8 cellular contexts compared by ENCODE assay signal in the genomic region with DNA sequence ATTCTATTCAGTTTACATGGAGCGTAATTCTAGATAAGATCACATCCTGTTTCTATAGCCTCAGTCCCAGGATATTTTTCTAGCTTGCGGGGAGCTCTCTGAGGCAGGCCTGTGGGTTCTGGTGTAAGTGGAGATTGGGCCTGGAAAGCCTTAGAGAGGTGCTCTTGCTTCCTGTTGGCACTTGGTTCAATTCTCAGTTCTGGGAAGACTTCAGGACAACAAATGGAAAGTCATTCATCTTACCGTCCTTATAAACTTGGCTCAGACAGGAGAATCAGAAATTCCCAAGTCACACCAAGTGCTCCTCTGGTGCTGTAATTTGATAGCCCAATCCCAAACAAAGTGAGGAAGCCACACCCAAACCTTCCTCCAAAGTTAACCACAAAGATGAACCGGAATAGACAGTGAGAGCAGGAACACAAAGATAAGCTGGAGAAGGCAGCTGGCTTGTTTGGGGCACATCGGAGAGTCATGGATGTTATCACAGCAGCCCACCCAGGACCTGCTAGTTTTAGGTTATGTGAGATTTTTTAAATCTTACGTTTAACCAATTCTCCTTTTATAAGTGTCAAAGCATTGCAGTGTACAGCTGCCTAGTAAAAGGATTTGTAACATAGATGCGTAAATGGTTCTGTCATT.
DNase-seq lines count a peak whose midpoint lies in the region; ATAC-seq and TF ChIP-seq lines count a peak whose summit lies in the region.

No MANE protein-coding gene starts in this region.

- BruUV-seq in mammary epithelial cell (replicated peaks; lab: Mats Ljungman, UMichigan): no TSS peak

- no peak for ATAC-seq in HG03378 (IDR thresholded peaks at IDR 0.05; ENCODE audit: unreplicated experiment)

- H3K27me3 ChIP-seq in mammary epithelial cell (ENCODE audit: insufficient read depth, low read length) (no peaks in the 10 kb centered on the region), mesendoderm (ENCODE audit: insufficient read depth, low read length, poor library complexity) (no peaks in the 10 kb centered on the region)

- H3K4me3 ChIP-seq in mammary epithelial cell (replicated peaks in 1 of 3; ENCODE audit: insufficient read depth in 1 of 3, low read depth in 2 of 3, low read length in 3 of 3) (no peak overlapping the region), mesendoderm (ENCODE audit: low read length) (no peak overlapping the region)

- H3K9ac ChIP-seq in mammary epithelial cell (ENCODE audit: insufficient read depth, low read length) (no peak overlapping the region), mesendoderm (ENCODE audit: low read length) (no peak overlapping the region)

- peak overlapping the region; percentile 64 for H2AFZ ChIP-seq in mammary epithelial cell (ENCODE audit: low read depth, low read length)

- dilution Hi-C loops in mammary epithelial cell (cut with HindIII; ENCODE audit: low sequenced_read_pairs): no loop called here

- H3K4ac ChIP-seq in mesendoderm (ENCODE audit: low read depth, low read length): no peak overlapping the region

- DNase-seq in NCI-H2107 treated with DMSO at 0.1 percent for 48 hours (lab: John Stamatoyannopoulos, UW; ENCODE audit: unreplicated experiment) (peak; percentile 53), mammary epithelial cell (no peak), mesendoderm (peak; percentile 78), HUDEP-2 (lab: John Stamatoyannopoulos, UW; ENCODE audit: unreplicated experiment in 76 of 76) (no peak), erythroblast (lab: John Stamatoyannopoulos, UW) (no peak), GF-D8 (lab: John Stamatoyannopoulos, UW) (no peak)

- TF ChIP-seq CTCF in C4-2B (conservative IDR thresholded peaks at IDR 0.05) (no peak), mammary epithelial cell (conservative IDR thresholded peaks at IDR 0.05 in 1 of 2, IDR thresholded peaks at IDR 0.05 in 1 of 2; ENCODE audit: extremely low read depth in 1 of 2, insufficient read depth in 1 of 2, low read depth in 1 of 2, low read length in 2 of 2) (no peak)

- H3K36me3 ChIP-seq in mammary epithelial cell (ENCODE audit: insufficient read depth, low read length) (no peaks in the 10 kb centered on the region), mesendoderm (ENCODE audit: control insufficient read depth, insufficient read depth, low read length) (no peaks in the 10 kb centered on the region)

- 59% methylated on average over 6 of the region's 7 CpGs for WGBS in mammary epithelial cell (ENCODE audit: low coverage, missing lambda C conversion rate)
- no CpG with 5 or more reads among the region's 7 CpGs for WGBS in mesendoderm (ENCODE audit: extremely low coverage, insufficient coverage, low lambda C conversion rate)

- H3K56ac ChIP-seq in mesendoderm (ENCODE audit: low read length): no peak overlapping the region

- in situ Hi-C loops in mammary epithelial cell (cut with MboI; ENCODE audit: low sequenced_read_pairs in 2 of 2): loop anchor here in 1 of 2 donors (5.0 kb wide), 1 partner anchor 124 kb away; no protein-coding TSS in a partner anchor

- H3K23ac ChIP-seq in mesendoderm (ENCODE audit: low read length): no peak overlapping the region

- no peak overlapping the region for H3K18ac ChIP-seq in mesendoderm (ENCODE audit: low read length)

- no peak for TF ChIP-seq POLR2A in erythroblast (IDR thresholded peaks at IDR 0.05; ENCODE audit: low read length)

- H3K79me1 ChIP-seq in mesendoderm (ENCODE audit: low read length): no peaks in the 10 kb centered on the region

- H3K79me2 ChIP-seq in mammary epithelial cell (ENCODE audit: insufficient read depth, low read length) (no peaks in the 10 kb centered on the region), mesendoderm (ENCODE audit: control insufficient read depth, insufficient read depth, low read length) (no peaks in the 10 kb centered on the region)

- intact Hi-C loops in mammary epithelial cell (cut with micrococcal nuclease): no loop called here

- H3K27ac ChIP-seq in C4-2B (peak overlapping the region; percentile 31; the same call in 1 of the 2 replicates), mammary epithelial cell (ENCODE audit: insufficient read depth, low read depth, low read length) (no peak overlapping the region), mesendoderm (ENCODE audit: low read depth, low read length) (no peak overlapping the region)

- no peak overlapping the region for H4K8ac ChIP-seq in mesendoderm (ENCODE audit: low read depth, low read length)

- H3K4me2 ChIP-seq in mammary epithelial cell (ENCODE audit: insufficient read depth, low read depth, low read length) (peak overlapping the region; percentile 35), mesendoderm (ENCODE audit: low read length) (no peak overlapping the region)

- no peak overlapping the region for H4K5ac ChIP-seq in mesendoderm (ENCODE audit: low read length)

- H4K20me1 ChIP-seq in mammary epithelial cell (ENCODE audit: insufficient read depth, low read length): no peaks in the 10 kb centered on the region

- H2AK5ac ChIP-seq in mesendoderm (ENCODE audit: low read length): no peak overlapping the region

- no peak overlapping the region for H2BK15ac ChIP-seq in mesendoderm (replicated peaks; ENCODE audit: low read depth)

- CTCF ChIA-PET in mammary epithelial cell (lab: Charles Lee; ENCODE audit: low non-redundant PET): interaction anchor here (0.6 to 0.8 kb wide), 3 partner anchors 66 to 125 kb away, joined by 3 to 9 read pairs (median 3); no protein-coding TSS in a partner anchor

- no peak overlapping the region for H2BK5ac ChIP-seq in mesendoderm (ENCODE audit: low read length)

- peaks cover 4% of the 10 kb centered on the region for H3K4me1 ChIP-seq in mammary epithelial cell (ENCODE audit: insufficient read depth, low read length)
- peaks cover 5% of the 10 kb centered on the region for H3K4me1 ChIP-seq in mesendoderm (ENCODE audit: control insufficient read depth, low read depth, low read length)

- no peaks in the 10 kb centered on the region for H3K9me3 ChIP-seq in mammary epithelial cell (replicated peaks; ENCODE audit: insufficient read depth, low read length)

- no peak overlapping the region for H2BK120ac ChIP-seq in mesendoderm (ENCODE audit: low read depth, low read length)

Comparison
In these comparisons a context has a peak if more than half of its experiments do, and no peak if none do; other contexts are left out.
1. DNase-seq: peak in NCI-H2107 treated with DMSO at 0.1 percent for 48 hours (single experiment) and mesendoderm (single experiment); none in mammary epithelial cell (single experiment), HUDEP-2 (0 of 76), erythroblast (0 of 2) and GF-D8 (single experiment).